Comparison of ENCODE assay signal across 35 cellular contexts in genomic region chr6:125636671-125637070, GRCh38.
"Had no signal": no experiment of that assay in that cellular context is flagged by ENCODE, and none has a peak within 500 bp of the region (broad histone marks: within the 10 kb centered on the region; RNA-seq: fewer than 3 reads in every experiment).

No MANE protein-coding gene starts in this region.

- DNase-seq: activated B cell treated with CpG ODN at 0.5 μM for 24 hours; activated CD4-positive, alpha-beta memory T cell treated with anti-CD3 and anti-CD28 coated beads for 36 hours; activated CD4-positive, alpha-beta T cell treated with anti-CD3 and anti-CD28 coated beads for 4 hours; activated CD4-positive, alpha-beta T cell treated with anti-CD3 and anti-CD28 coated beads, Interleukin-2, amount 10 ng/mL, durations not matched to agents 24 days and 14 days; activated CD4-positive, alpha-beta T cell treated with anti-CD3 and anti-CD28 coated beads, Interleukin-2, amount 50 U/mL, for 1 hour; activated CD4-positive, alpha-beta T cell treated with anti-CD3 and anti-CD28 coated beads, Interleukin-2, amount 50 U/mL, for 4 hours; activated CD4-positive, CD25-positive, alpha-beta regulatory T cell treated with anti-CD3 and anti-CD28 coated beads, Interleukin-2, amount 50 U/mL, for 72 hours; activated CD8-positive, alpha-beta memory T cell treated with anti-CD3 and anti-CD28 coated beads, Interleukin-2, amount 50 U/mL, for 4 hours; activated CD8-positive, alpha-beta T cell treated with anti-CD3 and anti-CD28 coated beads for 36 hours; activated effector memory CD4-positive, alpha-beta T cell treated with anti-CD3 and anti-CD28 coated beads, Interleukin-2, amount 50 U/mL, for 16 hours; activated gamma-delta T cell treated with Interleukin-2 at 50 U/mL for 16 hours; activated naive CD4-positive, alpha-beta T cell; activated naive CD4-positive, alpha-beta T cell treated with anti-CD3 and anti-CD28 coated beads for 36 hours; activated naive CD4-positive, alpha-beta T cell treated with anti-CD3 and anti-CD28 coated beads, Interleukin-2, amount 50 U/mL, for 16 hours; activated naive CD8-positive, alpha-beta T cell treated with anti-CD3 and anti-CD28 coated beads for 36 hours; activated T-cell treated with anti-CD3 and anti-CD28 coated beads for 4 hours; activated T-cell treated with anti-CD3 and anti-CD28 coated beads, Interleukin-2, amount 50 U/mL, for 1 hour; activated T-cell treated with anti-CD3 and anti-CD28 coated beads, Interleukin-2, amount 50 U/mL, for 4 hours; activated T-cell treated with anti-CD3 and anti-CD28 coated beads, Interleukin-2, amount 50 U/mL, for 72 hours; adrenal gland; amniotic stem cell; aorta; body of pancreas; brain microvascular endothelial cell; central memory CD4-positive, alpha-beta T cell; T-helper 1 cell; T-helper 2 cell; T-helper 9 cell had no signal

- H3K27ac ChIP-seq: adrenal gland, body of pancreas, brain microvascular endothelial cell, breast epithelium, VCaP had no signal

- H3K9me3 Mint-ChIP-seq: activated B cell treated with CpG ODN at 0.5 μM for 24 hours; activated CD4-positive, alpha-beta memory T cell treated with anti-CD3 and anti-CD28 coated beads for 36 hours; activated CD4-positive, alpha-beta T cell treated with anti-CD3 and anti-CD28 coated beads, Interleukin-2, amount 10 ng/mL, durations not matched to agents 24 days and 14 days; activated CD8-positive, alpha-beta T cell treated with anti-CD3 and anti-CD28 coated beads for 36 hours; activated naive CD4-positive, alpha-beta T cell treated with anti-CD3 and anti-CD28 coated beads for 36 hours; activated naive CD4-positive, alpha-beta T cell treated with anti-CD3 and anti-CD28 coated beads, Interleukin-2, amount 50 U/mL, for 72 hours; activated naive CD8-positive, alpha-beta T cell treated with anti-CD3 and anti-CD28 coated beads for 36 hours; activated T-cell treated with anti-CD3 and anti-CD28 coated beads, Interleukin-2, amount 50 U/mL, for 4 hours; activated T-cell treated with anti-CD3 and anti-CD28 coated beads, Interleukin-2, amount 50 U/mL, for 72 hours; activated T-helper 1 cell treated with anti-CD3 and anti-CD28 coated beads, Interleukin-12 subunit alpha, Interleukin-12 subunit beta, Interleukin-2, Interleukin-4 antibody, amounts not matched to agents 30 ng/mL and 10 ng/mL and 1 ng/mL, durations not matched to agents 14 hours and 24 hours and 36 hours; activated T-helper 17 cell treated with anti-CD3 and anti-CD28 coated beads, Interleukin-2, amount 50 U/mL, for 72 hours; T-helper 1 cell treated with Interleukin-12 subunit alpha and Interleukin-12 subunit beta and Interleukin-4 antibody, amounts not matched to agents 30 μg/mL and 1 μg/mL, for 36 hours; T-helper 2 cell treated with Interferon-gamma antibody and Interleukin-4, amounts not matched to agents 5 μg/mL and 100 μg/mL, for 36 hours had no signal

- H3K4me1 ChIP-seq: adrenal gland, body of pancreas, breast epithelium had no signal

- H3K36me3 Mint-ChIP-seq: activated CD4-positive, alpha-beta memory T cell treated with anti-CD3 and anti-CD28 coated beads for 36 hours; activated naive CD4-positive, alpha-beta T cell treated with anti-CD3 and anti-CD28 coated beads, Interleukin-2, amount 50 U/mL, for 72 hours; activated naive CD8-positive, alpha-beta T cell treated with anti-CD3 and anti-CD28 coated beads for 36 hours had no signal

- H3K4me1 Mint-ChIP-seq: activated B cell treated with CpG ODN at 0.5 μM for 24 hours; activated CD4-positive, alpha-beta T cell treated with anti-CD3 and anti-CD28 coated beads, Interleukin-2, amount 10 ng/mL, durations not matched to agents 24 days and 14 days; activated naive CD8-positive, alpha-beta T cell treated with anti-CD3 and anti-CD28 coated beads for 36 hours; activated T-helper 17 cell treated with anti-CD3 and anti-CD28 coated beads, Interleukin-2, amount 50 U/mL, for 72 hours had no signal

- H3K27me3 ChIP-seq: adrenal gland, body of pancreas, brain microvascular endothelial cell, breast epithelium had no signal

- H3K9me3 ChIP-seq: adrenal gland, body of pancreas, breast epithelium had no signal

- H3K27me3 Mint-ChIP-seq: activated B cell treated with CpG ODN at 0.5 μM for 24 hours; activated CD4-positive, alpha-beta T cell treated with anti-CD3 and anti-CD28 coated beads, Interleukin-2, amount 10 ng/mL, durations not matched to agents 24 days and 14 days; activated naive CD8-positive, alpha-beta T cell treated with anti-CD3 and anti-CD28 coated beads for 36 hours; activated T-helper 17 cell treated with anti-CD3 and anti-CD28 coated beads, Interleukin-2, amount 50 U/mL, for 72 hours had no signal

- H3K36me3 ChIP-seq: adrenal gland, brain microvascular endothelial cell, breast epithelium had no signal

- H3K4me3 ChIP-seq: adrenal gland, body of pancreas, breast epithelium had no signal

- H3K27ac Mint-ChIP-seq: activated B cell treated with CpG ODN at 0.5 μM for 24 hours; activated CD4-positive, alpha-beta memory T cell treated with anti-CD3 and anti-CD28 coated beads for 36 hours; activated CD4-positive, alpha-beta T cell treated with anti-CD3 and anti-CD28 coated beads, Interleukin-2, amount 10 ng/mL, durations not matched to agents 24 days and 14 days; activated CD8-positive, alpha-beta T cell treated with anti-CD3 and anti-CD28 coated beads for 36 hours; activated naive CD4-positive, alpha-beta T cell treated with anti-CD3 and anti-CD28 coated beads for 36 hours; activated naive CD4-positive, alpha-beta T cell treated with anti-CD3 and anti-CD28 coated beads, Interleukin-2, amount 50 U/mL, for 72 hours; activated naive CD8-positive, alpha-beta T cell treated with anti-CD3 and anti-CD28 coated beads for 36 hours; activated T-cell treated with anti-CD3 and anti-CD28 coated beads, Interleukin-2, amount 50 U/mL, for 72 hours; activated T-helper 1 cell treated with anti-CD3 and anti-CD28 coated beads, Interleukin-12 subunit alpha, Interleukin-12 subunit beta, Interleukin-2, Interleukin-4 antibody, amounts not matched to agents 30 ng/mL and 10 ng/mL and 1 ng/mL, durations not matched to agents 14 hours and 24 hours and 36 hours; activated T-helper 17 cell treated with anti-CD3 and anti-CD28 coated beads, Interleukin-2, amount 50 U/mL, for 72 hours; T-helper 1 cell treated with Interleukin-12 subunit alpha and Interleukin-12 subunit beta and Interleukin-4 antibody, amounts not matched to agents 30 μg/mL and 1 μg/mL, for 36 hours; T-helper 2 cell treated with Interferon-gamma antibody and Interleukin-4, amounts not matched to agents 5 μg/mL and 100 μg/mL, for 36 hours had no signal

- H3K4me3 Mint-ChIP-seq: activated B cell treated with CpG ODN at 0.5 μM for 24 hours; activated CD4-positive, alpha-beta memory T cell treated with anti-CD3 and anti-CD28 coated beads for 36 hours; activated CD4-positive, alpha-beta T cell treated with anti-CD3 and anti-CD28 coated beads, Interleukin-2, amount 10 ng/mL, durations not matched to agents 24 days and 14 days; activated CD8-positive, alpha-beta T cell treated with anti-CD3 and anti-CD28 coated beads for 36 hours; activated naive CD4-positive, alpha-beta T cell treated with anti-CD3 and anti-CD28 coated beads for 36 hours; activated naive CD8-positive, alpha-beta T cell treated with anti-CD3 and anti-CD28 coated beads for 36 hours; activated T-cell treated with anti-CD3 and anti-CD28 coated beads, Interleukin-2, amount 50 U/mL, for 4 hours; activated T-cell treated with anti-CD3 and anti-CD28 coated beads, Interleukin-2, amount 50 U/mL, for 72 hours; activated T-helper 1 cell treated with anti-CD3 and anti-CD28 coated beads, Interleukin-12 subunit alpha, Interleukin-12 subunit beta, Interleukin-2, Interleukin-4 antibody, amounts not matched to agents 30 ng/mL and 10 ng/mL and 1 ng/mL, durations not matched to agents 14 hours and 24 hours and 36 hours; activated T-helper 17 cell treated with anti-CD3 and anti-CD28 coated beads, Interleukin-2, amount 50 U/mL, for 72 hours; T-helper 1 cell treated with Interleukin-12 subunit alpha and Interleukin-12 subunit beta and Interleukin-4 antibody, amounts not matched to agents 30 μg/mL and 1 μg/mL, for 36 hours; T-helper 2 cell treated with Interferon-gamma antibody and Interleukin-4, amounts not matched to agents 5 μg/mL and 100 μg/mL, for 36 hours had no signal
